ENCODE assay signal across 24 cellular contexts in genomic region chr2:238996331-238997136, GRCh38.
"Had no signal": no experiment of that assay in that cellular context is flagged by ENCODE, and none has a peak within 500 bp of the region (broad histone marks: within the 10 kb centered on the region; RNA-seq: fewer than 3 reads in every experiment).

No MANE protein-coding gene starts in this region.

- H3K27me3 ChIP-seq: ascending aorta, esophagus muscularis mucosa, right lobe of liver, vagina had no signal

- H3K36me3 Mint-ChIP-seq: activated naive CD8-positive, alpha-beta T cell treated with anti-CD3 and anti-CD28 coated beads for 36 hours; brain; memory B cell had no signal

- H3K27ac Mint-ChIP-seq: activated CD4-positive, alpha-beta memory T cell treated with anti-CD3 and anti-CD28 coated beads, Interleukin-2, amount 10 ng/mL, durations not matched to agents 7 days and 5 days; activated CD4-positive, alpha-beta T cell treated with anti-CD3 and anti-CD28 coated beads, Interleukin-2, amount 10 ng/mL, durations not matched to agents 7 days and 5 days; activated naive CD8-positive, alpha-beta T cell treated with anti-CD3 and anti-CD28 coated beads for 36 hours; activated T-cell treated with anti-CD3 and anti-CD28 coated beads, Interleukin-2, amount 50 U/mL, for 72 hours; memory B cell; stimulated activated naive CD8-positive, alpha-beta T cell treated with anti-CD3 and anti-CD28 coated beads, Interleukin-15, Interleukin-2, amounts not matched to agents 100 ng/mL and 50 ng/mL, for 24 hours had no signal

- H3K4me1 Mint-ChIP-seq: activated CD4-positive, alpha-beta memory T cell treated with anti-CD3 and anti-CD28 coated beads, Interleukin-2, amount 10 ng/mL, durations not matched to agents 7 days and 5 days; activated CD4-positive, alpha-beta T cell treated with anti-CD3 and anti-CD28 coated beads, Interleukin-2, amount 10 ng/mL, durations not matched to agents 7 days and 5 days; activated naive CD8-positive, alpha-beta T cell treated with anti-CD3 and anti-CD28 coated beads for 36 hours; memory B cell; naive thymus-derived CD8-positive, alpha-beta T cell had no signal

- ATAC-seq: activated T-cell treated with anti-CD3 and anti-CD28 coated beads, Interleukin-2, amount 50 U/mL, for 72 hours; foreskin keratinocyte; naive thymus-derived CD8-positive, alpha-beta T cell; right lobe of liver had no signal

- H3K36me3 ChIP-seq: adrenal gland, ascending aorta, esophagus muscularis mucosa, right lobe of liver, thoracic aorta, vagina had no signal

- H3K4me3 Mint-ChIP-seq: activated CD4-positive, alpha-beta memory T cell treated with anti-CD3 and anti-CD28 coated beads, Interleukin-2, amount 10 ng/mL, durations not matched to agents 7 days and 5 days; activated CD4-positive, alpha-beta T cell treated with anti-CD3 and anti-CD28 coated beads, Interleukin-2, amount 10 ng/mL, durations not matched to agents 7 days and 5 days; activated naive CD8-positive, alpha-beta T cell treated with anti-CD3 and anti-CD28 coated beads for 36 hours; activated T-cell treated with anti-CD3 and anti-CD28 coated beads, Interleukin-2, amount 50 U/mL, for 72 hours; brain; memory B cell; naive thymus-derived CD8-positive, alpha-beta T cell; stimulated activated naive CD8-positive, alpha-beta T cell treated with anti-CD3 and anti-CD28 coated beads, Interleukin-15, Interleukin-2, amounts not matched to agents 100 ng/mL and 50 ng/mL, for 24 hours had no signal

- H3K9me3 ChIP-seq: adrenal gland, vagina had no signal

- H3K9me3 Mint-ChIP-seq: activated CD4-positive, alpha-beta memory T cell treated with anti-CD3 and anti-CD28 coated beads, Interleukin-2, amount 10 ng/mL, durations not matched to agents 7 days and 5 days had no signal

- DNase-seq: activated CD4-positive, alpha-beta memory T cell treated with anti-CD3 and anti-CD28 coated beads, Interleukin-2, amount 10 ng/mL, durations not matched to agents 7 days and 5 days; activated CD4-positive, alpha-beta T cell treated with anti-CD3 and anti-CD28 coated beads for 1 hour; activated CD4-positive, alpha-beta T cell treated with anti-CD3 and anti-CD28 coated beads, Interleukin-2, amount 10 ng/mL, durations not matched to agents 7 days and 5 days; activated naive CD4-positive, alpha-beta T cell; activated naive CD8-positive, alpha-beta T cell treated with anti-CD3 and anti-CD28 coated beads for 36 hours; activated T-cell treated with anti-CD3 and anti-CD28 coated beads for 4 hours; activated T-cell treated with anti-CD3 and anti-CD28 coated beads, Interleukin-2, amount 50 U/mL, for 72 hours; adrenal gland; cortex of kidney; naive thymus-derived CD8-positive, alpha-beta T cell; right lobe of liver; stimulated activated CD4-positive, alpha-beta T cell treated with anti-CD3 and anti-CD28 coated beads, Interleukin-12 subunit alpha, Interleukin-12 subunit beta, amount 100 ng/mL, for 4 hours; stimulated activated CD4-positive, alpha-beta T cell treated with anti-CD3 and anti-CD28 coated beads, Interleukin-4, amount 100 ng/mL, for 1 hour; T-helper 2 cell; trophoblast cell had no signal

- H3K4me3 ChIP-seq: adrenal gland, ascending aorta, esophagus muscularis mucosa, right lobe of liver, skin epidermis, thoracic aorta, vagina had no signal

- H3K4me1 ChIP-seq: adrenal gland, foreskin keratinocyte, right lobe of liver, vagina had no signal

- H3K27ac ChIP-seq: esophagus muscularis mucosa, foreskin keratinocyte, right lobe of liver, skin epidermis, thoracic aorta, vagina had no signal
